Comparison of ENCODE assay signal across 1 cellular context in the genomic region with DNA sequence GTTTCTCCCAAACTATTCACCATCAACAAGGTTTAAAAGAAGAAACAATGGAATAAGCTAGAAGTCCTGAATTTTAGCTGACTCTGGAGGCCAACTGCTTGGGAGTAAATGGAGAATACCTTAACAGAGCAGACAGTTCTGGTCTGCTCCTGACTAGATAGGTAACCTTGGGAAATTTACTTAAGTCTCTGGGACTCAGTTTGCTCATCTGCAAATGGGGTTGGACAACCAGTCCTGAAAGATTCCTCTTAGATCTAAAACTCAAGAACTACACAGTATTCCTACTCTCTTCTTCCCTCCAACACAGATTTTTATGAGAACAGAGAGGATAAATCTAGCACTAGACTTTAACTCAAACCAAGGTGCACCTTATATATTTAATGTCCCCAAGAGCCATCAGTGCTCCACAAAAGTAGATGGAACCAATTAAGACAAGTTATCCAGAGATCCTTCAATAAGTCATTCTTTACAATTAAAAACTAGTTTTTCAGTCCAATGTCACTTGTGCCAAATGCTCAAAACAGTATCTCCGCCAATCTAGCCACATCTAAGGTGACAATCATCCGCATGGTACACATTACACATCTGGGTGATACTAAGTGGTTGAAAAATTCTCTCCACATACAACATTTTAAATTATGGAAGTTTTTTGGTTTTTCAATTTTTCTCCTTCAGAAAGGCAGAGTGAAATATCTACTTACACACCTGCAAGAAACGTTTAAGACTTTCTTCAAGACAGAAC.
TF ChIP-seq lines count a peak whose summit lies in the region.

No MANE protein-coding gene starts in this region.

TF ChIP-seq in HepG2, 621 proteins besides CTCF, POLR2A, EP300 and RAD21:
- TF ChIP-seq ZEB1 (IDR thresholded peaks at IDR 0.05; ENCODE audit: insufficient replicate concordance, low read depth) (no peak), ZNF776 (CRISPR knock-in tag; IDR thresholded peaks at IDR 0.05) (no peak), ZNF629 (CRISPR knock-in tag; conservative IDR thresholded peaks at IDR 0.05) (peak; percentile 97), RCOR2 (CRISPR knock-in tag; IDR thresholded peaks at IDR 0.05) (peak; percentile 47; the same call in 1 of the 2 replicates), ZMYM3 (CRISPR knock-in tag; IDR thresholded peaks at IDR 0.05) (peak; percentile 77), ARHGAP35 (CRISPR knock-in tag; IDR thresholded peaks at IDR 0.05; ENCODE audit: borderline replicate concordance) (no peak), KDM1A (CRISPR knock-in tag; IDR thresholded peaks at IDR 0.05) (peak; percentile 81)
